In genomic region chr15:60835974-60836373, GRCh38 we compare ENCODE assay signal across 21 cellular contexts.
DNase-seq lines count a peak whose midpoint lies in the region; ATAC-seq and TF ChIP-seq lines count a peak whose summit lies in the region.
"Had no signal": no experiment of that assay in that cellular context is flagged by ENCODE, and none has a peak within 500 bp of the region (broad histone marks: within the 10 kb centered on the region; RNA-seq: fewer than 3 reads in every experiment).

No MANE protein-coding gene starts in this region.

- no peak overlapping the region for H2BK12ac ChIP-seq in mesenchymal stem cell (ENCODE audit: low read length in 2 of 2)

- H2BK5ac ChIP-seq in IMR-90 (ENCODE audit: low read depth, low read length, poor library complexity, severe bottlenecking) (no peak overlapping the region), mesenchymal stem cell (ENCODE audit: low read depth, low read length, poor library complexity, severe bottlenecking) (no peak overlapping the region)

- 17% methylated on average over 1 of the region's 6 CpGs; no CpG with 5 or more reads in 1 of the 2 experiments for WGBS in IMR-90 (ENCODE audit: extremely low coverage in 2 of 2, insufficient read length in 1 of 2), 2 experiments
- 69% methylated on average over 6 of the region's 6 CpGs for WGBS in mesenchymal stem cell
- WGBS in psoas muscle, 3 donors: 92 to 94% (median 93%) methylated on average over 6 of the region's 6 CpGs

- BruUV-seq in IMR-90 (replicated peaks; lab: Mats Ljungman, UMichigan): no TSS peak

- dilution Hi-C loops in IMR-90 (cut with HindIII; ENCODE audit: low sequenced_read_pairs, unreplicated experiment): no loop called here

- H2AK9ac ChIP-seq in IMR-90 (replicated peaks; ENCODE audit: low read depth, low read length, poor library complexity): no peak overlapping the region

- H3K9me3 ChIP-seq in IMR-90 (ENCODE audit: control insufficient read depth, insufficient read depth, low read length): no peaks in the 10 kb centered on the region
- H3K9me3 ChIP-seq in mesenchymal stem cell (ENCODE audit: control insufficient read depth, low read length): no peaks in the 10 kb centered on the region
- no peaks in the 10 kb centered on the region for H3K9me3 ChIP-seq in psoas muscle
- H3K9me3 ChIP-seq: ascending aorta, colonic mucosa, prostate gland, thyroid gland had no signal

- CTCF ChIA-PET in IMR-90 (lab: Yijun Ruan, JAX): no interaction called here

- TF ChIP-seq POLR2A in IMR-90 (IDR thresholded peaks at IDR 0.05; ENCODE audit: low read depth, low read length): no peak
- no peak for TF ChIP-seq POLR2A in GM18505 (IDR thresholded peaks at IDR 0.05; ENCODE audit: borderline replicate concordance, extremely low read depth, insufficient read depth, insufficient read length)

- H3K18ac ChIP-seq in IMR-90 (ENCODE audit: low read depth, low read length) (no peak overlapping the region), mesenchymal stem cell (ENCODE audit: low read depth in 1 of 2, low read length in 2 of 2) (no peak overlapping the region)

- H4K91ac ChIP-seq in IMR-90 (ENCODE audit: insufficient read depth, low read depth, low read length) (no peak overlapping the region; the same call in 1 of the 2 replicates), mesenchymal stem cell (ENCODE audit: low read length) (no peak overlapping the region)

- H4K5ac ChIP-seq in IMR-90 (ENCODE audit: low read depth, low read length): no peak overlapping the region

- H3K79me1 ChIP-seq in IMR-90 (ENCODE audit: low read depth in 1 of 2, low read length in 2 of 2) (no peaks in the 10 kb centered on the region), mesenchymal stem cell (replicated peaks; ENCODE audit: low read length, poor library complexity, severe bottlenecking) (no peaks in the 10 kb centered on the region)

- peak overlapping the region; percentile 61; the same call in 1 of the 2 replicates for H3K14ac ChIP-seq in IMR-90 (replicated peaks; ENCODE audit: low read depth, low read length)
- no peak overlapping the region for H3K14ac ChIP-seq in mesenchymal stem cell (ENCODE audit: low read length in 2 of 2)

- no peak overlapping the region; a peak in 2 of 4 replicates for H4K8ac ChIP-seq in IMR-90 (ENCODE audit: low read depth in 2 of 2, low read length in 2 of 2)
- no peak overlapping the region for H4K8ac ChIP-seq in mesenchymal stem cell (ENCODE audit: low read length)

- no peak overlapping the region for H3K56ac ChIP-seq in IMR-90 (ENCODE audit: extremely low read depth, insufficient read depth, low read length)

- no peaks in the 10 kb centered on the region for H4K20me1 ChIP-seq in IMR-90 (ENCODE audit: insufficient read depth, low read length)

- H3K9ac ChIP-seq in IMR-90 (ENCODE audit: low read depth, low read length) (no peak overlapping the region), mesenchymal stem cell (ENCODE audit: low read length) (no peak overlapping the region)

- no peak overlapping the region for H2AK5ac ChIP-seq in IMR-90 (ENCODE audit: low read depth, low read length)
- H2AK5ac ChIP-seq in mesenchymal stem cell (ENCODE audit: low read length, severe bottlenecking): no peak overlapping the region

- H2BK20ac ChIP-seq in IMR-90 (ENCODE audit: low read depth, low read length): 0 out of 2 replicates have a peak overlapping the region, but pooled peaks have one; percentile 29

- TF ChIP-seq CTCF in IMR-90 (conservative IDR thresholded peaks at IDR 0.05; ENCODE audit: low read depth, low read length) (no peak), psoas muscle (IDR thresholded peaks at IDR 0.05) (no peak)

- H3K27me3 ChIP-seq in IMR-90 (ENCODE audit: control insufficient read depth, insufficient read depth, low read length): no peaks in the 10 kb centered on the region; the same call in 1 of the 2 replicates
- H3K27me3 ChIP-seq in mesenchymal stem cell (ENCODE audit: control insufficient read depth in 1 of 2, insufficient read depth in 1 of 2, low read length in 2 of 2): peaks cover 0 to 4% of the 10 kb centered on the region in 2 experiments
- no peaks in the 10 kb centered on the region for H3K27me3 ChIP-seq in psoas muscle (ENCODE audit: insufficient read depth in 3 of 3, low read length in 2 of 3)
- H3K27me3 ChIP-seq: ascending aorta, colonic mucosa, thyroid gland had no signal

- H2AFZ ChIP-seq in IMR-90 (replicated peaks; ENCODE audit: low read length, poor library complexity): no peak overlapping the region
- H2AFZ ChIP-seq in mesenchymal stem cell (ENCODE audit: low read depth, low read length): no peak overlapping the region
- H2AFZ ChIP-seq: GM23338 had no signal

- H3K4me1 ChIP-seq in IMR-90 (ENCODE audit: control insufficient read depth, insufficient read depth, low read length) (peaks cover 3% of the 10 kb centered on the region), mesenchymal stem cell (ENCODE audit: control insufficient read depth, insufficient read depth, low read depth, low read length) (no peaks in the 10 kb centered on the region), psoas muscle (no peaks in the 10 kb centered on the region)
- H3K4me1 ChIP-seq: ascending aorta, colonic mucosa, prostate gland, thyroid gland had no signal

- ATAC-seq in IMR-90 (ENCODE audit: low read depth) (peak; percentile 59), GM18505 (IDR thresholded peaks at IDR 0.05; ENCODE audit: unreplicated experiment) (no peak), psoas muscle (no peak), HG02642 (IDR thresholded peaks at IDR 0.05; ENCODE audit: poor library complexity, unreplicated experiment) (no peak)
- ATAC-seq: GM23338; left cardiac atrium; stimulated activated effector memory CD8-positive, alpha-beta T cell treated with anti-CD3 and anti-CD28 coated beads, Interleukin-12 subunit alpha, Interleukin-12 subunit beta, amount 100 ng/mL, for 72 hours had no signal

- H3K4ac ChIP-seq in IMR-90 (ENCODE audit: low read depth, low read length) (peak overlapping the region; percentile 23; the same call in 1 of the 2 replicates), mesenchymal stem cell (ENCODE audit: low read depth in 1 of 2, low read length in 2 of 2) (no peak overlapping the region)

- DNase-seq in Daoy (ENCODE audit: low read depth): peak; percentile 48
- peak; percentile 82 for DNase-seq in IMR-90
- peak; percentile 21 for DNase-seq in amniotic stem cell (lab: John Stamatoyannopoulos, UW)
- peak; percentile 67 for DNase-seq in mesenchymal stem cell
- DNase-seq in NCI-H2029 treated with DMSO at 0.1 percent for 48 hours (lab: John Stamatoyannopoulos, UW): no peak
- no peak for DNase-seq in psoas muscle
- DNase-seq: activated CD4-positive, alpha-beta T cell treated with anti-CD3 and anti-CD28 coated beads, Interleukin-2, amount 10 ng/mL, durations not matched to agents 24 days and 14 days; activated CD8-positive, alpha-beta memory T cell treated with anti-CD3 and anti-CD28 coated beads, Interleukin-2, amount 50 U/mL, for 48 hours; activated gamma-delta T cell treated with Interleukin-2 at 50 U/mL for 16 hours; colonic mucosa; left cardiac atrium; NCI-H1105; nephron progenitor cell; thyroid gland had no signal

- POLR2A ChIA-PET in IMR-90 (lab: Charles Lee; ENCODE audit: unreplicated experiment): no interaction called here

- H3K9me1 ChIP-seq in IMR-90 (ENCODE audit: insufficient read depth, low read length): peaks cover 4% of the 10 kb centered on the region; the same call in 1 of the 2 replicates

- intact Hi-C loops in IMR-90 (cut with micrococcal nuclease): no loop called here
- intact Hi-C loops in psoas muscle (cut with DNase I): no loop called here

- H3K27ac ChIP-seq in IMR-90 (ENCODE audit: insufficient read depth, low read length) (no peak overlapping the region), mesenchymal stem cell (ENCODE audit: low read length, poor library complexity, severe bottlenecking) (no peak overlapping the region), psoas muscle (no peak overlapping the region)
- H3K27ac ChIP-seq: ascending aorta, C4-2B, colonic mucosa, prostate gland, thyroid gland had no signal

- no peak overlapping the region for H3K4me2 ChIP-seq in IMR-90 (ENCODE audit: low read depth, low read length)
- H3K4me2 ChIP-seq in mesenchymal stem cell (ENCODE audit: low read length, poor library complexity, severe bottlenecking): no peak overlapping the region

- H3K23ac ChIP-seq in IMR-90 (ENCODE audit: low read depth, low read length) (no peak overlapping the region), mesenchymal stem cell (ENCODE audit: low read length in 2 of 2) (no peak overlapping the region)

- H3K36me3 ChIP-seq in IMR-90 (ENCODE audit: control insufficient read depth, insufficient read depth, low read length): no peaks in the 10 kb centered on the region
- no peaks in the 10 kb centered on the region for H3K36me3 ChIP-seq in mesenchymal stem cell (ENCODE audit: control insufficient read depth in 1 of 2, insufficient read depth in 2 of 2, low read depth in 1 of 2, low read length in 2 of 2)
- H3K36me3 ChIP-seq in psoas muscle (ENCODE audit: insufficient read depth in 1 of 2, low read depth in 1 of 2): no peaks in the 10 kb centered on the region
- H3K36me3 ChIP-seq: ascending aorta, colonic mucosa, prostate gland, thyroid gland had no signal

- H3K4me3 ChIP-seq in IMR-90 (ENCODE audit: insufficient read depth, low read depth, low read length) (no peak overlapping the region), mesenchymal stem cell (ENCODE audit: insufficient read depth in 1 of 2, low read depth in 1 of 2, low read length in 2 of 2) (no peak overlapping the region), psoas muscle (no peak overlapping the region)
- H3K4me3 ChIP-seq: ascending aorta, colonic mucosa, GM23338, prostate gland, thyroid gland had no signal

- in situ Hi-C loops in IMR-90 (cut with MboI; ENCODE audit: low sequenced_read_pairs): no loop called here

- H2BK120ac ChIP-seq in IMR-90 (ENCODE audit: low read depth, low read length) (peak overlapping the region; percentile 32; the same call in 1 of the 2 replicates), mesenchymal stem cell (ENCODE audit: low read depth, low read length) (no peak overlapping the region)

- H2BK15ac ChIP-seq in IMR-90 (ENCODE audit: low read depth, low read length) (no peak overlapping the region), mesenchymal stem cell (ENCODE audit: low read depth, poor library complexity, severe bottlenecking) (no peak overlapping the region)

- no peak for TF ChIP-seq RAD21 in IMR-90 (IDR thresholded peaks at IDR 0.05; ENCODE audit: low read length)

TF ChIP-seq in IMR-90, 13 proteins besides CTCF, POLR2A, EP300 and RAD21:
- TF ChIP-seq MAZ (IDR thresholded peaks at IDR 0.05; ENCODE audit: borderline replicate concordance, low read depth, low read length): no peak
- TF ChIP-seq FOS (IDR thresholded peaks at IDR 0.05; ENCODE audit: low read depth, low read length): 0 out of 2 replicates have a peak, but pooled peaks have one; percentile 27
- 0 out of 2 replicates have a peak, but pooled peaks have one; percentile 13 for TF ChIP-seq NFE2L2 (IDR thresholded peaks at IDR 0.05; ENCODE audit: low read depth, low read length)

Comparison
In these comparisons a context has a peak if more than half of its experiments do, and no peak if none do; other contexts are left out.
1. DNase-seq: peak in Daoy (single experiment), IMR-90 (single experiment), amniotic stem cell (single experiment) and mesenchymal stem cell (single experiment); none in NCI-H2029 treated with DMSO at 0.1 percent for 48 hours (single experiment) and psoas muscle (0 of 2).